ENCODE assay signal across 15 cellular contexts in genomic region chr15:100681335-100681746, GRCh38.
"Had no signal": no experiment of that assay in that cellular context is flagged by ENCODE, and none has a peak within 500 bp of the region (broad histone marks: within the 10 kb centered on the region; RNA-seq: fewer than 3 reads in every experiment).

No MANE protein-coding gene starts in this region.

- DNase-seq: activated CD4-positive, alpha-beta T cell treated with anti-CD3 and anti-CD28 coated beads, Interleukin-2, amount 50 U/mL, for 1 hour; activated CD8-positive, alpha-beta memory T cell treated with anti-CD3 and anti-CD28 coated beads, Interleukin-2, amount 50 U/mL, for 4 hours; activated naive CD4-positive, alpha-beta T cell treated with anti-CD3 and anti-CD28 coated beads, Interleukin-2, amount 10 ng/mL, durations not matched to agents 7 days and 5 days; activated naive CD8-positive, alpha-beta T cell treated with anti-CD3 and anti-CD28 coated beads, Interleukin-2, amount 50 U/mL, for 24 hours; activated T-cell treated with anti-CD3 and anti-CD28 coated beads, Interleukin-2, amount 50 U/mL, for 4 hours; brain microvascular endothelial cell; cortex of kidney; hypothalamus; islet precursor cell; mammary epithelial cell; stimulated activated CD4-positive, alpha-beta T cell treated with anti-CD3 and anti-CD28 coated beads, Interleukin-4, amount 100 ng/mL, for 24 hours; testis had no signal

- ATAC-seq: activated CD4-positive, CD25-positive, alpha-beta regulatory T cell treated with anti-CD3 and anti-CD28 coated beads, Interleukin-2, amount 50 U/mL, for 24 hours; activated naive CD8-positive, alpha-beta T cell treated with anti-CD3 and anti-CD28 coated beads, Interleukin-2, amount 50 U/mL, for 24 hours; activated T-cell treated with anti-CD3 and anti-CD28 coated beads, Interleukin-2, amount 50 U/mL, for 4 hours; stimulated activated memory B cell treated with anti-CD40 and anti-IgM and Interleukin-4, amounts not matched to agents 10 μg/mL and 1 μg/mL and 100 μg/mL, for 72 hours had no signal

- H3K9me3 ChIP-seq: testis had no signal

- H3K27me3 ChIP-seq: brain microvascular endothelial cell, testis had no signal

- H3K36me3 ChIP-seq: brain microvascular endothelial cell had no signal

- H3K4me3 ChIP-seq: smooth muscle cell, testis had no signal

- H3K27ac ChIP-seq: brain microvascular endothelial cell, testis had no signal
